8 cellular contexts compared by ENCODE assay signal in the genomic region with DNA sequence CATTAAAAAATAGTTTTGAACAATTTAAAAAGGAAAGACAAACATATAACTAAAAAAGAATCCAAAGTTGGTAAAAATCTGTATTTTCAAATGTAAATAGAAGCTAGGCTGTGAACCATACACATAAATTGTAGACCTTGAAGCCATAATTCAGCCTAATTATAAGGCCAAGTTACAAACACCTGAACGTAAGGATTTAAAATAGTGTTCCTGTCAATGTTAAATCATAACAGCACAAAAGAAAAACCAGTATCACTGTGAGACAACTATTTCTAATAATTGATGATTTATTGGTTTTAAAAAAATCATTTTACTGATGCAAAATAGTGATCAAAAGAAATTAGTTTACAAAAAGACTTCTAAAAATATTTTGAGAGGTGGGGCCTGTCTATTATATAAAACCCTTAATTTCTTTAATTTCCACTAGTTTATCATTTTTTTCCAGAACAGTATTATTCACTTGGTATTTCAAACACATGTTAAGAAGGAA. TPM values are rescaled to one million over a fixed set of nuclear protein-coding genes. Genes with fewer than 3 reads are reported as not detected.
A peak's percentile ranks its signal among the peaks of the same experiment; 100 is the strongest.
DNase-seq lines count a peak whose midpoint lies in the region; ATAC-seq and TF ChIP-seq lines count a peak whose summit lies in the region.

No MANE protein-coding gene starts in this region.

- no peak for TF ChIP-seq CTCF in Caco-2 (IDR thresholded peaks at IDR 0.05; ENCODE audit: insufficient read depth in 1 of 2, low read depth in 1 of 2, low read length in 1 of 2, severe bottlenecking in 1 of 2, unreplicated experiment in 1 of 2)
- TF ChIP-seq CTCF in OCI-LY7 (conservative IDR thresholded peaks at IDR 0.05; ENCODE audit: low read length), result no peak
- no peak for TF ChIP-seq CTCF in endodermal cell (conservative IDR thresholded peaks at IDR 0.05)
- TF ChIP-seq CTCF in osteocyte (IDR thresholded peaks at IDR 0.05), result no peak

- H3K9me2 ChIP-seq in OCI-LY7 (ENCODE audit: insufficient read depth, low read length), result no peaks in the 10 kb centered on the region

- H3K27ac ChIP-seq in OCI-LY7 (ENCODE audit: low read depth, low read length, poor library complexity, severe bottlenecking) (no peak overlapping the region), endodermal cell (ENCODE audit: low read depth, low read length) (no peak overlapping the region)

- CTCF ChIA-PET in Caco-2 (lab: Charles Lee) (interaction anchor here (1.3 kb wide), 1 partner anchor 106 kb away, joined by 5 read pairs; no protein-coding TSS in a partner anchor), OCI-LY7 (lab: Charles Lee; ENCODE audit: unreplicated experiment) (no interaction called here)

- H2AFZ ChIP-seq in OCI-LY7 (ENCODE audit: low read length), result no peak overlapping the region

- POLR2A ChIA-PET in Caco-2 (lab: Charles Lee), result no interaction called here
- POLR2A ChIA-PET in OCI-LY7 (lab: Charles Lee), result interaction anchor here (0.8 to 2.3 kb wide), 6 partner anchors 8 to 368 kb away, joined by 3 to 12 read pairs (median 4); no protein-coding TSS in a partner anchor

- H3K9me3 ChIP-seq in Caco-2 (no peaks in the 10 kb centered on the region), OCI-LY7 (ENCODE audit: low read length) (no peaks in the 10 kb centered on the region), endodermal cell (ENCODE audit: control insufficient read depth, low read length) (no peaks in the 10 kb centered on the region)

- H3K36me3 Mint-ChIP-seq in Caco-2 (ENCODE audit: insufficient read depth, unreplicated experiment), result peaks cover 71% of the 10 kb centered on the region
- peaks cover 27% of the 10 kb centered on the region for H3K36me3 Mint-ChIP-seq in endodermal cell (ENCODE audit: low read depth)
- H3K36me3 Mint-ChIP-seq in osteocyte (ENCODE audit: unreplicated experiment), result peaks cover 52% of the 10 kb centered on the region

- intact Hi-C loops in Caco-2 (cut with micrococcal nuclease; ENCODE audit: unreplicated experiment) (no loop called here), OCI-LY7 (cut with micrococcal nuclease; ENCODE audit: unreplicated experiment) (loop anchor here (5.0 kb wide), 1 partner anchor 722 kb away; the partner anchor contains the start of genes ARID4B and GGPS1)

- H4K20me1 ChIP-seq in OCI-LY7 (ENCODE audit: insufficient read depth, low read length), result peaks cover 10% of the 10 kb centered on the region; the same call in 1 of the 2 replicates

- peak overlapping the region; percentile 28 for H3K9ac ChIP-seq in endodermal cell (ENCODE audit: extremely low read depth, low read length, poor library complexity, severe bottlenecking)

- H3K9me3 Mint-ChIP-seq in Caco-2 (ENCODE audit: unreplicated experiment) (no peaks in the 10 kb centered on the region), endodermal cell (no peaks in the 10 kb centered on the region), osteocyte (ENCODE audit: unreplicated experiment) (no peaks in the 10 kb centered on the region)

- H3K27me3 Mint-ChIP-seq in Caco-2 (ENCODE audit: insufficient read depth, unreplicated experiment) (no peaks in the 10 kb centered on the region), endodermal cell (ENCODE audit: insufficient read depth) (no peaks in the 10 kb centered on the region), osteocyte (ENCODE audit: unreplicated experiment) (no peaks in the 10 kb centered on the region)

- no peak for ATAC-seq in GM18868 (IDR thresholded peaks at IDR 0.05; ENCODE audit: unreplicated experiment)

- H3K4me1 ChIP-seq in Caco-2 (peaks cover 49% of the 10 kb centered on the region), OCI-LY7 (ENCODE audit: insufficient read depth, low read length, poor library complexity, severe bottlenecking) (peaks cover 78% of the 10 kb centered on the region), endodermal cell (ENCODE audit: control insufficient read depth, insufficient read depth, low read length) (no peaks in the 10 kb centered on the region)

- peaks cover 56% of the 10 kb centered on the region; the same call in 1 of the 2 replicates for H3K79me2 ChIP-seq in OCI-LY7 (ENCODE audit: insufficient read depth, low read depth, low read length)

- peak overlapping the region; percentile 90 for H3K4me3 Mint-ChIP-seq in Caco-2 (ENCODE audit: unreplicated experiment)
- peak overlapping the region; percentile 88 for H3K4me3 Mint-ChIP-seq in endodermal cell
- H3K4me3 Mint-ChIP-seq in osteocyte (ENCODE audit: unreplicated experiment), result peak overlapping the region; percentile 92

- H3K4me3 ChIP-seq in Caco-2 (ENCODE audit: low read depth, low read length), result peak overlapping the region; percentile 82
- H3K4me3 ChIP-seq in OCI-LY7 (ENCODE audit: low read depth, low read length, poor library complexity, severe bottlenecking), result peak overlapping the region; percentile 72
- peak overlapping the region; percentile 92 for H3K4me3 ChIP-seq in endodermal cell (ENCODE audit: low read length)

- BruUV-seq in Caco-2 (replicated peaks; lab: Mats Ljungman, UMichigan) (no TSS peak), OCI-LY7 (replicated peaks; lab: Mats Ljungman, UMichigan) (no TSS peak)

- DNase-seq in Caco-2, result no peak
- DNase-seq in OCI-LY7 (ENCODE audit: low spot score), result no peak
- DNase-seq in endodermal cell, result no peak
- no peak for DNase-seq in osteocyte (ENCODE audit: extremely low spot score, unreplicated experiment)
- no peak for DNase-seq in DMS153 treated with DMSO at 0.1 percent for 48 hours (lab: John Stamatoyannopoulos, UW; ENCODE audit: unreplicated experiment)
- no peak for DNase-seq in effector CD4-positive, alpha-beta T cell
- no peak for DNase-seq in G401 (ENCODE audit: low spot score)

- H3K27me3 ChIP-seq in Caco-2 (replicated peaks; ENCODE audit: control insufficient read depth, insufficient read depth, low read length) (no peaks in the 10 kb centered on the region), endodermal cell (ENCODE audit: control insufficient read depth, insufficient read depth, low read length, poor library complexity, severe bottlenecking) (no peaks in the 10 kb centered on the region)

- peaks cover 34% of the 10 kb centered on the region for H3K4me1 Mint-ChIP-seq in Caco-2 (ENCODE audit: low read depth, unreplicated experiment)
- peaks cover 60% of the 10 kb centered on the region for H3K4me1 Mint-ChIP-seq in endodermal cell
- H3K4me1 Mint-ChIP-seq in osteocyte (ENCODE audit: unreplicated experiment), result peaks cover 50% of the 10 kb centered on the region

- peak overlapping the region; percentile 90 for H3K27ac Mint-ChIP-seq in Caco-2 (ENCODE audit: unreplicated experiment)
- no peak overlapping the region for H3K27ac Mint-ChIP-seq in endodermal cell
- H3K27ac Mint-ChIP-seq in osteocyte (ENCODE audit: unreplicated experiment), result peak overlapping the region; percentile 91

- H3K36me3 ChIP-seq in Caco-2 (ENCODE audit: control insufficient read depth, insufficient read depth, low read length) (peaks cover 7% of the 10 kb centered on the region), OCI-LY7 (ENCODE audit: insufficient read depth, low read length) (peaks cover 31% of the 10 kb centered on the region), endodermal cell (ENCODE audit: control insufficient read depth, insufficient read depth, low read length) (peaks cover 54% of the 10 kb centered on the region)

- in situ Hi-C loops in G401 (cut with HindIII; ENCODE audit: low sequenced_read_pairs), result loop anchor here (25.0 kb wide), 1 partner anchor 482 kb away; no protein-coding TSS in a partner anchor

- H3K4me2 ChIP-seq in OCI-LY7 (ENCODE audit: low read length), result peak overlapping the region; percentile 88

- WGBS in endodermal cell (ENCODE audit: insufficient coverage in 1 of 2, insufficient read length in 1 of 2), 2 experiments, result 75% methylated on average over 1 of the region's 1 CpG; no CpG with 5 or more reads in 1 of the 2 experiments

RNA-seq across cellular contexts. Expression of gene IRF2BP2, which starts 4.4 kb away (rescaled TPM):
- total RNA-seq in Caco-2 (2022) (129 and 135 TPM in 2 replicates), OCI-LY7 (2022) (64.6 and 65.9 TPM in 2 replicates), endodermal cell (10 to 100 TPM; 41.6 to 45.7 TPM), osteocyte (154 and 170 TPM in 2 replicates)
- 30.2 and 40.6 TPM in 2 replicates for total RNA-seq in OCI-LY7 (2014; rRNA removed; shearing (Covaris generic))
- 63.2 TPM for polyA plus RNA-seq in endodermal cell (2013, experiment 1 of 2)
- 56.4 TPM for polyA plus RNA-seq in endodermal cell (2013, experiment 2 of 2)
- 41.1 and 44.7 TPM in 2 replicates for total RNA-seq in G401 (2014; rRNA removed; shearing (Covaris generic))
